In genomic region chr2:181183878-181184553, GRCh38 we compare ENCODE assay signal across 14 cellular contexts.
DNase-seq lines count a peak whose midpoint lies in the region; ATAC-seq lines count a peak whose summit lies in the region.
"Had no signal": no experiment of that assay in that cellular context is flagged by ENCODE, and none has a peak within 500 bp of the region (broad histone marks: within the 10 kb centered on the region; RNA-seq: fewer than 3 reads in every experiment).

No MANE protein-coding gene starts in this region.

- peaks cover 12% of the 10 kb centered on the region for H3K4me1 Mint-ChIP-seq in stimulated activated memory B cell treated with anti-CD40 and anti-IgM and Interleukin-4, amounts not matched to agents 10 μg/mL and 1 μg/mL and 100 μg/mL, for 72 hours

- peak; percentile 99 for ATAC-seq in HG02885 (IDR thresholded peaks at IDR 0.05; ENCODE audit: poor library complexity, unreplicated experiment)
- peak; percentile 97 for ATAC-seq in stimulated activated memory B cell treated with anti-CD40 and anti-IgM and Interleukin-4, amounts not matched to agents 10 μg/mL and 1 μg/mL and 100 μg/mL, for 72 hours
- ATAC-seq: gastroesophageal sphincter, HCT116 had no signal

- H3K27ac Mint-ChIP-seq in stimulated activated memory B cell treated with anti-CD40 and anti-IgM and Interleukin-4, amounts not matched to agents 10 μg/mL and 1 μg/mL and 100 μg/mL, for 72 hours: peak overlapping the region; percentile 56

- DNase-seq in NCI-H510A (lab: John Stamatoyannopoulos, UW) (peak; percentile 17), NCI-H510A treated with DMSO at 0.1 percent for 48 hours (lab: John Stamatoyannopoulos, UW) (no peak), NCI-H774 (lab: John Stamatoyannopoulos, UW) (peak; percentile 9), Ammon's horn (ENCODE audit: low spot score) (no peak), DMS153 treated with DMSO at 0.1 percent for 48 hours (lab: John Stamatoyannopoulos, UW; ENCODE audit: unreplicated experiment) (no peak), HUDEP-2 (lab: John Stamatoyannopoulos, UW; ENCODE audit: unreplicated experiment in 76 of 76) (no peak)
- DNase-seq: activated naive CD4-positive, alpha-beta T cell; ovary; SHP77; stimulated activated CD8-positive, alpha-beta memory T cell treated with anti-CD3 and anti-CD28 coated beads, Interleukin-4, amount 100 ng/mL, for 48 hours had no signal

- no peaks in the 10 kb centered on the region for H3K36me3 Mint-ChIP-seq in stimulated activated memory B cell treated with anti-CD40 and anti-IgM and Interleukin-4, amounts not matched to agents 10 μg/mL and 1 μg/mL and 100 μg/mL, for 72 hours

- H3K9me3 Mint-ChIP-seq in stimulated activated memory B cell treated with anti-CD40 and anti-IgM and Interleukin-4, amounts not matched to agents 10 μg/mL and 1 μg/mL and 100 μg/mL, for 72 hours: no peaks in the 10 kb centered on the region

- no peak overlapping the region for H3K4me3 Mint-ChIP-seq in stimulated activated memory B cell treated with anti-CD40 and anti-IgM and Interleukin-4, amounts not matched to agents 10 μg/mL and 1 μg/mL and 100 μg/mL, for 72 hours

- H3K27me3 Mint-ChIP-seq in stimulated activated memory B cell treated with anti-CD40 and anti-IgM and Interleukin-4, amounts not matched to agents 10 μg/mL and 1 μg/mL and 100 μg/mL, for 72 hours: no peaks in the 10 kb centered on the region

Comparison
In these comparisons a context has a peak if more than half of its experiments do, and no peak if none do; other contexts are left out.
1. DNase-seq: peak in NCI-H510A (single experiment) and NCI-H774 (single experiment); none in NCI-H510A treated with DMSO at 0.1 percent for 48 hours (single experiment), Ammon's horn (single experiment), DMS153 treated with DMSO at 0.1 percent for 48 hours (single experiment) and HUDEP-2 (0 of 76).